26 cellular contexts compared by ENCODE assay signal in genomic region chr7:128922496-128923410, GRCh38. TPM values are rescaled to one million over a fixed set of nuclear protein-coding genes. Genes with fewer than 3 reads are reported as not detected.
DNase-seq lines count a peak whose midpoint lies in the region; ATAC-seq, FAIRE-seq and TF ChIP-seq lines count a peak whose summit lies in the region.
"Had no signal": no experiment of that assay in that cellular context is flagged by ENCODE, and none has a peak within 500 bp of the region (broad histone marks: within the 10 kb centered on the region; RNA-seq: fewer than 3 reads in every experiment).

No MANE protein-coding gene starts in this region.

- H3K9me3 ChIP-seq in HepG2 (ENCODE audit: low read length) (no peaks in the 10 kb centered on the region), upper lobe of right lung (no peaks in the 10 kb centered on the region)
- H3K9me3 ChIP-seq: SJSA1, uterus had no signal

- TF ChIP-seq RAD21 in HepG2 (CRISPR knock-in tag; IDR thresholded peaks at IDR 0.05) = no peak

- no TSS peak for BruUV-seq in HepG2 (replicated peaks; lab: Mats Ljungman, UMichigan)

- H3K36me3 ChIP-seq in HepG2 (replicated peaks in 1 of 2; ENCODE audit: control insufficient read depth in 1 of 2, insufficient read depth in 2 of 2, low read length in 2 of 2) = no peaks in the 10 kb centered on the region
- H3K36me3 ChIP-seq in upper lobe of right lung = no peaks in the 10 kb centered on the region
- H3K36me3 ChIP-seq: SJSA1, uterus had no signal

- no peak overlapping the region for H3K4me2 ChIP-seq in HepG2 (ENCODE audit: low read depth, low read length)

- in situ Hi-C loops in HepG2 (cut with HindIII; ENCODE audit: extremely low pct_ligation_motif_present, low pct_unique_long_range_greater_than_20kb) = no loop called here

- no peak for TF ChIP-seq POLR2A in HepG2 (IDR thresholded peaks at IDR 0.05; ENCODE audit: insufficient read depth in 1 of 2, low read depth in 2 of 2, low read length in 2 of 2)

- H4K20me1 ChIP-seq in HepG2 (ENCODE audit: insufficient read depth, low read length) = no peaks in the 10 kb centered on the region

- H3K27ac ChIP-seq in HepG2 (ENCODE audit: extremely low read length, insufficient read depth, low read length) (no peak overlapping the region), upper lobe of right lung (no peak overlapping the region)
- H3K27ac ChIP-seq: dorsolateral prefrontal cortex, SJSA1, uterus had no signal

- TF ChIP-seq EP300 in HepG2 (IDR thresholded peaks at IDR 0.05; ENCODE audit: low read depth in 2 of 2, low read length in 2 of 2) = no peak
- no peak for TF ChIP-seq EP300 in HepG2 (CRISPR knock-in tag; IDR thresholded peaks at IDR 0.05; ENCODE audit: borderline replicate concordance)

- peaks cover 2 to 39% of the 10 kb centered on the region in 2 experiments; a peak in 4 of 5 replicates for H3K27me3 ChIP-seq in HepG2 (ENCODE audit: control insufficient read depth in 1 of 2, insufficient read depth in 2 of 2, low read length in 2 of 2)
- peaks cover 5% of the 10 kb centered on the region for H3K27me3 ChIP-seq in upper lobe of right lung
- H3K27me3 ChIP-seq: uterus had no signal

- peak; percentile 28 for DNase-seq in Right ventricle myocardium inferior (ENCODE audit: missing footprints)
- no peak for DNase-seq in left cardiac atrium
- peak; percentile 42 for DNase-seq in NCI-H146 treated with DMSO at 0.1 percent for 48 hours (lab: John Stamatoyannopoulos, UW; ENCODE audit: unreplicated experiment)
- DNase-seq in HepG2 (ENCODE audit: low spot score) = no peak
- DNase-seq in upper lobe of right lung = peak; percentile 38
- DNase-seq in iPS-NIHi11 (ENCODE audit: low spot score) = no peak
- DNase-seq: activated CD8-positive, alpha-beta T cell treated with anti-CD3 and anti-CD28 coated beads, Interleukin-2, amount 10 ng/mL, durations not matched to agents 7 days and 5 days; activated naive CD8-positive, alpha-beta T cell treated with anti-CD3 and anti-CD28 coated beads for 36 hours; CD4-positive, CD25-positive, alpha-beta regulatory T cell; NCI-H1105; NCI-H2029 treated with DMSO at 0.1 percent for 48 hours; NCI-H446 treated with DMSO at 0.1 percent for 48 hours; NK-92 treated with Interleukin-12 subunit alpha and Interleukin-12 subunit beta, amount 100 ng/mL, for 24 hours; small intestine; stimulated activated CD4-positive, alpha-beta T cell treated with anti-CD3 and anti-CD28 coated beads, Interleukin-2, amount 100 ng/mL, for 24 hours; T-helper 1 cell; uterus had no signal

- ATAC-seq in Right ventricle myocardium inferior (no peak), left cardiac atrium (no peak), HepG2 (peak; percentile 26; the same call in 2 of the 3 replicates), upper lobe of right lung (no peak), GM19467 (IDR thresholded peaks at IDR 0.05; ENCODE audit: unreplicated experiment) (no peak)
- ATAC-seq: activated CD4-positive, CD25-positive, alpha-beta regulatory T cell treated with anti-CD3 and anti-CD28 coated beads, Interleukin-2, amount 50 U/mL, for 24 hours; activated CD8-positive, alpha-beta T cell treated with anti-CD3 and anti-CD28 coated beads, Interleukin-2, amount 10 ng/mL, durations not matched to agents 7 days and 5 days had no signal

- H3K79me2 ChIP-seq in HepG2 (ENCODE audit: insufficient read depth, low read length) = no peaks in the 10 kb centered on the region

- intact Hi-C loops in Right ventricle myocardium inferior (cut with DNase I) (no loop called here), left cardiac atrium (cut with DNase I) (no loop called here), HepG2 (cut with micrococcal nuclease; ENCODE audit: unreplicated experiment) (no loop called here), upper lobe of right lung (cut with DNase I) (no loop called here)

- WGBS in HepG2 (ENCODE audit: low lambda C conversion rate) = 31% methylated on average over 9 of the region's 16 CpGs

- POLR2A ChIA-PET in HepG2 (lab: Yijun Ruan, JAX) = no interaction called here

- CTCF ChIA-PET in HepG2 (lab: Yijun Ruan, JAX; ENCODE audit: low intra/inter-chr PET ratio, low total read pairs) = no interaction called here

- TF ChIP-seq CTCF in HepG2 (CRISPR knock-in tag; IDR thresholded peaks at IDR 0.05) (no peak), upper lobe of right lung (IDR thresholded peaks at IDR 0.05) (no peak)

- H3K9ac ChIP-seq in HepG2 (ENCODE audit: insufficient read depth, low read depth, low read length) = no peak overlapping the region

- no peak overlapping the region for H3K4me3 ChIP-seq in HepG2 (replicated peaks in 1 of 3; ENCODE audit: insufficient read depth in 1 of 3, low read depth in 2 of 3, low read length in 3 of 3)
- H3K4me3 ChIP-seq in upper lobe of right lung = no peak overlapping the region
- H3K4me3 ChIP-seq: dorsolateral prefrontal cortex, SJSA1, uterus had no signal

- no peak for FAIRE-seq in HepG2 (lab: Jason Lieb, UNC)
- FAIRE-seq: astrocyte, D721Med, small intestine, TTC549 had no signal

- no peak overlapping the region for H2AFZ ChIP-seq in HepG2 (ENCODE audit: low read length)

- H3K4me1 ChIP-seq in HepG2 (ENCODE audit: insufficient read depth, low read length) (no peaks in the 10 kb centered on the region), upper lobe of right lung (no peaks in the 10 kb centered on the region)
- H3K4me1 ChIP-seq: SJSA1, uterus had no signal

TF ChIP-seq in HepG2, 621 proteins besides CTCF, POLR2A, EP300 and RAD21 (continues in another document):
- no peak for TF ChIP-seq ZNF530 (CRISPR knock-in tag; IDR thresholded peaks at IDR 0.05; ENCODE audit: low read depth)

RNA-seq across cellular contexts. Expression of gene KCP, which starts 12.2 kb away (rescaled TPM):
- total RNA-seq in Right ventricle myocardium inferior = 0.11 TPM
- total RNA-seq in left cardiac atrium = under 1 TPM; 0.31 to 0.50 TPM
- 0.22 and 1.0 TPM in 2 replicates for total RNA-seq in HepG2 (2016; rRNA removed; fragmentation: Illumina TruSeq; extraction: Trizol)
- total RNA-seq in HepG2 (2016; cell fraction: cytosol; rRNA removed; fragmentation: Illumina TruSeq; extraction: Trizol; ENCODE audit: low read depth) = 0.26 and 0.51 TPM in 2 replicates
- total RNA-seq in HepG2 (2016; cell fraction: insoluble cytoplasmic fraction; rRNA removed; fragmentation: Illumina TruSeq; extraction: Trizol) = 0.37 and 1.2 TPM in 2 replicates
- total RNA-seq in HepG2 (2016; cell fraction: membrane; rRNA removed; fragmentation: Illumina TruSeq; extraction: Trizol) = 0.28 and 0.48 TPM in 2 replicates
- total RNA-seq in HepG2 (2016; cell fraction: nucleus; rRNA removed; fragmentation: Illumina TruSeq; extraction: Trizol) = 1.3 and 2.0 TPM in 2 replicates
- polyA plus RNA-seq in HepG2 (2011; rRNA removed) = 0.37 and 0.46 TPM in 2 replicates
- 0.12 and 0.31 TPM in 2 replicates for polyA plus RNA-seq in HepG2 (2011; cell fraction: cytosol; rRNA removed)
- polyA plus RNA-seq in HepG2 (2011; cell fraction: nucleus; rRNA removed) = 6.6 and 8.0 TPM in 2 replicates
- polyA plus RNA-seq in HepG2 (2012) = 0.28 TPM in 2 replicates
- 0.09 and 0.12 TPM in 2 replicates for polyA plus RNA-seq in HepG2 (2016; cell fraction: cytosol; fragmentation: Illumina TruSeq; extraction: Trizol; ENCODE audit: low read depth)
- polyA plus RNA-seq in HepG2 (2016; cell fraction: insoluble cytoplasmic fraction; fragmentation: Illumina TruSeq; extraction: Trizol; ENCODE audit: low read depth) = 0.17 and 0.24 TPM in 2 replicates
- polyA plus RNA-seq in HepG2 (2016; cell fraction: membrane; fragmentation: Illumina TruSeq; extraction: Trizol; ENCODE audit: low read depth) = 0.20 and 0.23 TPM in 2 replicates
- polyA plus RNA-seq in HepG2 (2016; cell fraction: nucleus; fragmentation: Illumina TruSeq; extraction: Trizol; ENCODE audit: insufficient read depth, low read depth) = 2.1 and 3.1 TPM in 2 replicates
- 0.07 and 0.58 TPM in 2 replicates for polyA minus RNA-seq in HepG2 (2011; rRNA and poly(A)+ RNA removed; ENCODE audit: low replicate concordance)
- not detected in 2 replicates for polyA minus RNA-seq in HepG2 (2011; cell fraction: cytosol; rRNA and poly(A)+ RNA removed)
- polyA minus RNA-seq in HepG2 (2011; cell fraction: nucleus; rRNA and poly(A)+ RNA removed) = 1.1 and 1.4 TPM in 2 replicates
- total RNA-seq in upper lobe of right lung = 1.3 TPM
- total RNA-seq: activated T-helper 1 cell treated with anti-CD3 and anti-CD28 coated beads, Interleukin-12 subunit alpha, Interleukin-12 subunit beta, Interleukin-2, Interleukin-4 antibody, amounts not matched to agents 30 ng/mL and 10 ng/mL and 1 ng/mL, durations not matched to agents 14 hours and 24 hours and 36 hours; pulmonary artery endothelial cell; SJSA1 had no signal

RNA-seq across cellular contexts. Expression of gene IRF5, which starts 15.0 kb away (rescaled TPM):
- 3.3 TPM for total RNA-seq in Right ventricle myocardium inferior
- total RNA-seq in left cardiac atrium = 1 to 10 TPM; 4.6 to 5.6 TPM
- total RNA-seq in HepG2 (2016; rRNA removed; fragmentation: Illumina TruSeq; extraction: Trizol) = 2.0 and 2.9 TPM in 2 replicates
- total RNA-seq in HepG2 (2016; cell fraction: cytosol; rRNA removed; fragmentation: Illumina TruSeq; extraction: Trizol; ENCODE audit: low read depth) = 1.1 and 1.9 TPM in 2 replicates
- total RNA-seq in HepG2 (2016; cell fraction: insoluble cytoplasmic fraction; rRNA removed; fragmentation: Illumina TruSeq; extraction: Trizol) = 1.9 and 3.1 TPM in 2 replicates
- 2.0 and 3.2 TPM in 2 replicates for total RNA-seq in HepG2 (2016; cell fraction: membrane; rRNA removed; fragmentation: Illumina TruSeq; extraction: Trizol)
- total RNA-seq in HepG2 (2016; cell fraction: nucleus; rRNA removed; fragmentation: Illumina TruSeq; extraction: Trizol) = 2.9 and 3.4 TPM in 2 replicates
- 2.0 and 2.4 TPM in 2 replicates for polyA plus RNA-seq in HepG2 (2011; rRNA removed)
- polyA plus RNA-seq in HepG2 (2011; cell fraction: cytosol; rRNA removed) = 1.2 and 1.5 TPM in 2 replicates
- 9.9 and 12.9 TPM in 2 replicates for polyA plus RNA-seq in HepG2 (2011; cell fraction: nucleus; rRNA removed)
- polyA plus RNA-seq in HepG2 (2012) = 0.66 and 0.88 TPM in 2 replicates
- 1.1 TPM in 2 replicates for polyA plus RNA-seq in HepG2 (2016; cell fraction: cytosol; fragmentation: Illumina TruSeq; extraction: Trizol; ENCODE audit: low read depth)
- polyA plus RNA-seq in HepG2 (2016; cell fraction: insoluble cytoplasmic fraction; fragmentation: Illumina TruSeq; extraction: Trizol; ENCODE audit: low read depth) = 2.0 and 3.3 TPM in 2 replicates
- polyA plus RNA-seq in HepG2 (2016; cell fraction: membrane; fragmentation: Illumina TruSeq; extraction: Trizol; ENCODE audit: low read depth) = 1.5 and 2.4 TPM in 2 replicates
- 9.3 and 11.8 TPM in 2 replicates for polyA plus RNA-seq in HepG2 (2016; cell fraction: nucleus; fragmentation: Illumina TruSeq; extraction: Trizol; ENCODE audit: insufficient read depth, low read depth)
- polyA minus RNA-seq in HepG2 (2011; rRNA and poly(A)+ RNA removed; ENCODE audit: low replicate concordance) = 0.61 and 1.8 TPM in 2 replicates
- polyA minus RNA-seq in HepG2 (2011; cell fraction: cytosol; rRNA and poly(A)+ RNA removed) = 0.79 and 1.8 TPM in 2 replicates
- polyA minus RNA-seq in HepG2 (2011; cell fraction: nucleus; rRNA and poly(A)+ RNA removed) = 0.52 and 1.1 TPM in 2 replicates
- total RNA-seq in upper lobe of right lung = 29.4 TPM

Comparison
In these comparisons a context has a peak if more than half of its experiments do, and no peak if none do; other contexts are left out.
1. DNase-seq: peak in Right ventricle myocardium inferior (single experiment), NCI-H146 treated with DMSO at 0.1 percent for 48 hours (single experiment) and upper lobe of right lung (single experiment); none in left cardiac atrium (single experiment), HepG2 (single experiment) and iPS-NIHi11 (single experiment).